25 cellular contexts compared by ENCODE assay signal in genomic region chr9:22354699-22355384, GRCh38.
"Had no signal": no experiment of that assay in that cellular context is flagged by ENCODE, and none has a peak within 500 bp of the region (broad histone marks: within the 10 kb centered on the region; RNA-seq: fewer than 3 reads in every experiment).

No MANE protein-coding gene starts in this region.

- ATAC-seq: activated CD8-positive, alpha-beta memory T cell treated with anti-CD3 and anti-CD28 coated beads, Interleukin-2, amount 10 ng/mL, durations not matched to agents 7 days and 5 days; activated CD8-positive, alpha-beta T cell treated with anti-CD3 and anti-CD28 coated beads for 36 hours; activated naive CD8-positive, alpha-beta T cell treated with anti-CD3 and anti-CD28 coated beads, Interleukin-2, amount 50 U/mL, for 24 hours; heart left ventricle; left lobe of liver; naive thymus-derived CD4-positive, alpha-beta T cell; sciatic nerve; stimulated activated naive B cell treated with anti-CD40 and anti-IgM and Interleukin-4, amounts not matched to agents 10 μg/mL and 1 μg/mL and 100 μg/mL, for 72 hours had no signal

- FAIRE-seq: keratinocyte had no signal

- DNase-seq: activated CD4-positive, alpha-beta T cell treated with anti-CD3 and anti-CD28 coated beads, Interleukin-2, amount 10 ng/mL, durations not matched to agents 7 days and 5 days; activated CD4-positive, CD25-positive, alpha-beta regulatory T cell treated with anti-CD3 and anti-CD28 coated beads, Interleukin-2, amount 50 U/mL, for 72 hours; activated CD8-positive, alpha-beta memory T cell treated with anti-CD3 and anti-CD28 coated beads, Interleukin-2, amount 10 ng/mL, durations not matched to agents 7 days and 5 days; activated CD8-positive, alpha-beta T cell treated with anti-CD3 and anti-CD28 coated beads for 36 hours; activated gamma-delta T cell; activated naive CD4-positive, alpha-beta T cell treated with anti-CD3 and anti-CD28 coated beads, Interleukin-2, amount 50 U/mL, for 16 hours; activated naive CD8-positive, alpha-beta T cell treated with anti-CD3 and anti-CD28 coated beads, Interleukin-2, amount 50 U/mL, for 24 hours; activated T-cell treated with anti-CD3 and anti-CD28 coated beads for 4 hours; anterior cingulate cortex; heart left ventricle; naive thymus-derived CD4-positive, alpha-beta T cell; occipital lobe; posterior cingulate gyrus; stimulated activated CD4-positive, alpha-beta T cell treated with anti-CD3 and anti-CD28 coated beads, Interleukin-15, amount 100 ng/mL, for 24 hours; stimulated activated CD8-positive, alpha-beta memory T cell treated with anti-CD3 and anti-CD28 coated beads, Interleukin-4, amount 100 ng/mL, for 48 hours; stimulated activated naive B cell treated with anti-CD40 and anti-IgM and Interleukin-4, amounts not matched to agents 10 μg/mL and 1 μg/mL and 100 μg/mL, for 72 hours; transverse colon had no signal

- H3K4me3 ChIP-seq: coronary artery, esophagus muscularis mucosa, heart left ventricle, lung, smooth muscle cell, transverse colon, vagina had no signal
